ENCODE assay signal across 16 cellular contexts in genomic region chr5:151142933-151143332, GRCh38. TPM values are rescaled to one million over a fixed set of nuclear protein-coding genes. Genes with fewer than 3 reads are reported as not detected.
A peak's percentile ranks its signal among the peaks of the same experiment; 100 is the strongest.
DNase-seq lines count a peak whose midpoint lies in the region; ATAC-seq, FAIRE-seq and TF ChIP-seq lines count a peak whose summit lies in the region.
"Had no signal": no experiment of that assay in that cellular context is flagged by ENCODE, and none has a peak within 500 bp of the region (broad histone marks: within the 10 kb centered on the region; RNA-seq: fewer than 3 reads in every experiment).

No MANE protein-coding gene starts in this region.

- peak overlapping the region in 2 of 3 donors; percentile 93 to 94 for H3K27ac Mint-ChIP-seq in CD4-positive, CD25-positive, alpha-beta regulatory T cell
- H3K27ac Mint-ChIP-seq in activated naive CD8-positive, alpha-beta T cell treated with anti-CD3 and anti-CD28 coated beads for 36 hours, result peak overlapping the region; percentile 77

- H3K36me3 Mint-ChIP-seq in CD4-positive, CD25-positive, alpha-beta regulatory T cell, result peaks cover 48% of the 10 kb centered on the region
- peaks cover 66% of the 10 kb centered on the region for H3K36me3 Mint-ChIP-seq in activated naive CD8-positive, alpha-beta T cell treated with anti-CD3 and anti-CD28 coated beads for 36 hours

- no peak overlapping the region for H3K9ac ChIP-seq in rectal smooth muscle tissue (ENCODE audit: low read length)
- H3K9ac ChIP-seq: SK-N-SH had no signal

- no peaks in the 10 kb centered on the region for H3K9me3 ChIP-seq in CD4-positive, CD25-positive, alpha-beta regulatory T cell (ENCODE audit: control insufficient read depth in 2 of 2, low read length in 2 of 2)
- H3K9me3 ChIP-seq: SK-N-SH had no signal

- no peaks in the 10 kb centered on the region for H3K27me3 Mint-ChIP-seq in CD4-positive, CD25-positive, alpha-beta regulatory T cell
- H3K27me3 Mint-ChIP-seq in activated naive CD8-positive, alpha-beta T cell treated with anti-CD3 and anti-CD28 coated beads for 36 hours, result no peaks in the 10 kb centered on the region

- H3K4me1 Mint-ChIP-seq in CD4-positive, CD25-positive, alpha-beta regulatory T cell, result peaks cover 7 to 99% (median 79%) of the 10 kb centered on the region in 4 donors
- H3K4me1 Mint-ChIP-seq in activated naive CD8-positive, alpha-beta T cell treated with anti-CD3 and anti-CD28 coated beads for 36 hours, result peaks cover 95% of the 10 kb centered on the region

- H3K36me3 ChIP-seq in CD4-positive, CD25-positive, alpha-beta regulatory T cell (ENCODE audit: control insufficient read depth, insufficient read depth, low read length), result peaks cover 76% of the 10 kb centered on the region
- peaks cover 20% of the 10 kb centered on the region for H3K36me3 ChIP-seq in rectal smooth muscle tissue (ENCODE audit: control insufficient read depth, insufficient read depth, low read length)

- peaks cover 98% of the 10 kb centered on the region for H3K4me1 ChIP-seq in CD4-positive, CD25-positive, alpha-beta regulatory T cell (ENCODE audit: control insufficient read depth, insufficient read depth, low read length, poor library complexity, severe bottlenecking)
- peaks cover 28% of the 10 kb centered on the region for H3K4me1 ChIP-seq in rectal smooth muscle tissue (ENCODE audit: control insufficient read depth, insufficient read depth, low read length)

- H3K27me3 ChIP-seq in CD4-positive, CD25-positive, alpha-beta regulatory T cell (ENCODE audit: control insufficient read depth, insufficient read depth, low read length), result no peaks in the 10 kb centered on the region
- no peaks in the 10 kb centered on the region for H3K27me3 ChIP-seq in rectal smooth muscle tissue (ENCODE audit: control insufficient read depth, insufficient read depth, low read length)

- FAIRE-seq in GM12892 (lab: Jason Lieb, UNC), result peak; percentile 36

- ATAC-seq in CD4-positive, CD25-positive, alpha-beta regulatory T cell (ENCODE audit: low read depth in 2 of 2), result no peak
- ATAC-seq: PC-3 had no signal

- H3K4me3 ChIP-seq in CD4-positive, CD25-positive, alpha-beta regulatory T cell (ENCODE audit: low read depth, low read length), result peak overlapping the region; percentile 21
- no peak overlapping the region for H3K4me3 ChIP-seq in rectal smooth muscle tissue (ENCODE audit: low read length)

- peak overlapping the region; percentile 43 for H3K27ac ChIP-seq in CD4-positive, CD25-positive, alpha-beta regulatory T cell (ENCODE audit: insufficient read depth, low read length, poor library complexity, severe bottlenecking)
- H3K27ac ChIP-seq in rectal smooth muscle tissue (ENCODE audit: low read depth, low read length), result peak overlapping the region; percentile 10
- H3K27ac ChIP-seq: C4-2B had no signal

- peak overlapping the region in 3 of 4 donors; percentile 41 to 82 (median 76) for H3K4me3 Mint-ChIP-seq in CD4-positive, CD25-positive, alpha-beta regulatory T cell
- no peak overlapping the region for H3K4me3 Mint-ChIP-seq in activated naive CD8-positive, alpha-beta T cell treated with anti-CD3 and anti-CD28 coated beads for 36 hours

- TF ChIP-seq POLR2A in GM12892 (IDR thresholded peaks at IDR 0.05; ENCODE audit: low read depth, low read length), result no peak

- H3K9me3 Mint-ChIP-seq in CD4-positive, CD25-positive, alpha-beta regulatory T cell, result no peaks in the 10 kb centered on the region
- no peaks in the 10 kb centered on the region for H3K9me3 Mint-ChIP-seq in activated naive CD8-positive, alpha-beta T cell treated with anti-CD3 and anti-CD28 coated beads for 36 hours

- DNase-seq in CD4-positive, CD25-positive, alpha-beta regulatory T cell, result no peak
- no peak for DNase-seq in GM12892 (ENCODE audit: insufficient read length)
- no peak for DNase-seq in activated naive CD8-positive, alpha-beta T cell treated with anti-CD3 and anti-CD28 coated beads for 36 hours
- DNase-seq in DMS153 treated with DMSO at 0.1 percent for 48 hours (lab: John Stamatoyannopoulos, UW; ENCODE audit: unreplicated experiment), result no peak
- no peak for DNase-seq in stimulated activated CD4-positive, alpha-beta T cell treated with anti-CD3 and anti-CD28 coated beads, Interleukin-2, amount 100 ng/mL, for 48 hours
- DNase-seq in anterior cingulate cortex (lab: John Stamatoyannopoulos, UW), result no peak
- DNase-seq: activated CD8-positive, alpha-beta memory T cell treated with anti-CD3 and anti-CD28 coated beads for 24 hours; activated gamma-delta T cell treated with Interleukin-2 at 50 U/mL for 16 hours; islet precursor cell; mesendoderm; NCI-H2029 treated with DMSO at 0.1 percent for 48 hours; PC-3; SK-N-SH; trophoblast cell had no signal

RNA-seq across cellular contexts. Expression of gene ANXA6, which starts 14.6 kb away (rescaled TPM):
- total RNA-seq in CD4-positive, CD25-positive, alpha-beta regulatory T cell, result 364 TPM
- polyA plus RNA-seq in CD4-positive, CD25-positive, alpha-beta regulatory T cell, result 100 to 1,000 TPM; 171 to 329 (median 244) TPM
- 349 TPM for polyA plus RNA-seq in GM12892 (2012; ENCODE audit: missing spikeins)
- 100 to 1,000 TPM; 407 to 417 TPM for total RNA-seq in activated naive CD8-positive, alpha-beta T cell treated with anti-CD3 and anti-CD28 coated beads for 36 hours
